ENCODE assay signal across 1 cellular context in the genomic region with DNA sequence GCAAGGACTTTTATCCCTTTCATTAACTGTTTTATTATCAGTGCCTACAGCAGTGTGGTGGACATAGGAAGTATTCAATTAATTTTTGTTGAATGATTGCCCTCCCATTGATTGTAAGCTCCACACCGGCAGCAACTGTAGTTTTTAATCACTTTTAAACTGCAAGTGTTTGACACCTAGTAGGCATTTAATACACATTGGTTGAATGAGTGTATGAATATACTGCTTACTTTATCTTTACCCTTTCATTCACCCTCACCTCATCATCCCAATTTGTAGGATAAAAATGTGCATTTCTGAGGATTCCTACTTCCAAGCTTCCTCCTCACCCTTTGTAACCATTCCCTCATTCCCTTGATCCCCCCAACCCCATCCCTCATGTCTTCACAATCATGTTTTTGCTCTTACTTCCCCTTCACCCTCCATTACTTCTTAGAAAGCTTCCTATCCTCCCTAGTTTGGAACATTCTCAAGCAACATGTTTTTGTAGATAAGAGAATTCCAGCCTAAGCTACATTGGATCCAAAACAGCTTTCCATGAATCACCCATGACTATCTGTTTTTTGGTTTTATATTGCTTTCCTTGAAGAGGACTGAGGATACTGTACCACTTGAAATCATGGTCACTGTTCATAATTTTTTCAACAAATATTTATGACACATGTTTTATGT.
A peak's percentile ranks its signal among the peaks of the same experiment; 100 is the strongest.
TF ChIP-seq lines count a peak whose summit lies in the region.

No MANE protein-coding gene starts in this region.

TF ChIP-seq in K562, 482 proteins besides CTCF, POLR2A, EP300 and RAD21 (continues in another document):
- peak; percentile 72; the same call in 1 of the 2 replicates for TF ChIP-seq FOXM1 (IDR thresholded peaks at IDR 0.05; ENCODE audit: low read depth)
- no peak for TF ChIP-seq FOXM1 (CRISPR knock-in tag; IDR thresholded peaks at IDR 0.05; ENCODE audit: low read depth)
- no peak for TF ChIP-seq FOXK1 (CRISPR knock-in tag; IDR thresholded peaks at IDR 0.05; ENCODE audit: borderline replicate concordance)
- peak; percentile 79; the same call in 1 of the 2 replicates for TF ChIP-seq NBN (IDR thresholded peaks at IDR 0.05; ENCODE audit: low read depth)
- TF ChIP-seq CCNT2 (IDR thresholded peaks at IDR 0.05; ENCODE audit: borderline replicate concordance, extremely low read depth, insufficient read length, low read depth, low read length), result peak; percentile 56
- no peak for TF ChIP-seq ZNF134 (CRISPR knock-in tag; conservative IDR thresholded peaks at IDR 0.05)
- no peak for TF ChIP-seq KDM4B (IDR thresholded peaks at IDR 0.05; ENCODE audit: borderline replicate concordance in 2 of 2, low read depth in 1 of 2)
- TF ChIP-seq MCM7 (IDR thresholded peaks at IDR 0.05), result no peak
- peak; percentile 36; the same call in 1 of the 2 replicates for TF ChIP-seq NFATC3 (IDR thresholded peaks at IDR 0.05)
- peak; percentile 68 for TF ChIP-seq MTA3 (IDR thresholded peaks at IDR 0.05; ENCODE audit: borderline replicate concordance)
- peak; percentile 97 for TF ChIP-seq ELF4 (CRISPR knock-in tag; IDR thresholded peaks at IDR 0.05)
- TF ChIP-seq GATA2 (CRISPR knock-in tag; IDR thresholded peaks at IDR 0.05), result peak; percentile 44
- TF ChIP-seq HDAC2 (IDR thresholded peaks at IDR 0.05), result peak; percentile 83
- TF ChIP-seq, protein P1, sequence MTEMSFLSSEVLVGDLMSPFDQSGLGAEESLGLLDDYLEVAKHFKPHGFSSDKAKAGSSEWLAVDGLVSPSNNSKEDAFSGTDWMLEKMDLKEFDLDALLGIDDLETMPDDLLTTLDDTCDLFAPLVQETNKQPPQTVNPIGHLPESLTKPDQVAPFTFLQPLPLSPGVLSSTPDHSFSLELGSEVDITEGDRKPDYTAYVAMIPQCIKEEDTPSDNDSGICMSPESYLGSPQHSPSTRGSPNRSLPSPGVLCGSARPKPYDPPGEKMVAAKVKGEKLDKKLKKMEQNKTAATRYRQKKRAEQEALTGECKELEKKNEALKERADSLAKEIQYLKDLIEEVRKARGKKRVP (CRISPR knock-in tag; IDR thresholded peaks at IDR 0.05), result peak; percentile 21; the same call in 1 of the 2 replicates
- TF ChIP-seq, protein P2, sequence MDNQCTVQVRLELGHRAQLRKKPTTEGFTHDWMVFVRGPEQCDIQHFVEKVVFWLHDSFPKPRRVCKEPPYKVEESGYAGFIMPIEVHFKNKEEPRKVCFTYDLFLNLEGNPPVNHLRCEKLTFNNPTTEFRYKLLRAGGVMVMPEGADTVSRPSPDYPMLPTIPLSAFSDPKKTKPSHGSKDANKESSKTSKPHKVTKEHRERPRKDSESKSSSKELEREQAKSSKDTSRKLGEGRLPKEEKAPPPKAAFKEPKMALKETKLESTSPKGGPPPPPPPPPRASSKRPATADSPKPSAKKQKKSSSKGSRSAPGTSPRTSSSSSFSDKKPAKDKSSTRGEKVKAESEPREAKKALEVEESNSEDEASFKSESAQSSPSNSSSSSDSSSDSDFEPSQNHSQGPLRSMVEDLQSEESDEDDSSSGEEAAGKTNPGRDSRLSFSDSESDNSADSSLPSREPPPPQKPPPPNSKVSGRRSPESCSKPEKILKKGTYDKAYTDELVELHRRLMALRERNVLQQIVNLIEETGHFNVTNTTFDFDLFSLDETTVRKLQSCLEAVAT (IDR thresholded peaks at IDR 0.05), result peak; percentile 62 to 70; a peak in 2 of 4 replicates
- peak; percentile 76 for TF ChIP-seq CBFA2T2 (conservative IDR thresholded peaks at IDR 0.05)
- TF ChIP-seq, protein P3, sequence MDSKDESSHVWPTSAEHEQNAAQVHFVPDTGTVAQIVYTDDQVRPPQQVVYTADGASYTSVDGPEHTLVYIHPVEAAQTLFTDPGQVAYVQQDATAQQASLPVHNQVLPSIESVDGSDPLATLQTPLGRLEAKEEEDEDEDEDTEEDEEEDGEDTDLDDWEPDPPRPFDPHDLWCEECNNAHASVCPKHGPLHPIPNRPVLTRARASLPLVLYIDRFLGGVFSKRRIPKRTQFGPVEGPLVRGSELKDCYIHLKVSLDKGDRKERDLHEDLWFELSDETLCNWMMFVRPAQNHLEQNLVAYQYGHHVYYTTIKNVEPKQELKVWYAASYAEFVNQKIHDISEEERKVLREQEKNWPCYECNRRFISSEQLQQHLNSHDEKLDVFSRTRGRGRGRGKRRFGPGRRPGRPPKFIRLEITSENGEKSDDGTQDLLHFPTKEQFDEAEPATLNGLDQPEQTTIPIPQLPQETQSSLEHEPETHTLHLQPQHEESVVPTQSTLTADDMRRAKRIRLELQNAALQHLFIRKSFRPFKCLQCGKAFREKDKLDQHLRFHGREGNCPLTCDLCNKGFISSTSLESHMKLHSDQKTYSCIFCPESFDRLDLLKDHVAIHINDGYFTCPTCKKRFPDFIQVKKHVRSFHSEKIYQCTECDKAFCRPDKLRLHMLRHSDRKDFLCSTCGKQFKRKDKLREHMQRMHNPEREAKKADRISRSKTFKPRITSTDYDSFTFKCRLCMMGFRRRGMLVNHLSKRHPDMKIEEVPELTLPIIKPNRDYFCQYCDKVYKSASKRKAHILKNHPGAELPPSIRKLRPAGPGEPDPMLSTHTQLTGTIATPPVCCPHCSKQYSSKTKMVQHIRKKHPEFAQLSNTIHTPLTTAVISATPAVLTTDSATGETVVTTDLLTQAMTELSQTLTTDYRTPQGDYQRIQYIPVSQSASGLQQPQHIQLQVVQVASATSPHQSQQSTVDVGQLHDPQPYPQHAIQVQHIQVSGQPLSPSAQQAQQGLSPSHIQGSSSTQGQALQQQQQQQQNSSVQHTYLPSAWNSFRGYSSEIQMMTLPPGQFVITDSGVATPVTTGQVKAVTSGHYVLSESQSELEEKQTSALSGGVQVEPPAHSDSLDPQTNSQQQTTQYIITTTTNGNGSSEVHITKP (IDR thresholded peaks at IDR 0.05; ENCODE audit: partially characterized antibody), result peak; percentile 72
- TF ChIP-seq, protein P4, sequence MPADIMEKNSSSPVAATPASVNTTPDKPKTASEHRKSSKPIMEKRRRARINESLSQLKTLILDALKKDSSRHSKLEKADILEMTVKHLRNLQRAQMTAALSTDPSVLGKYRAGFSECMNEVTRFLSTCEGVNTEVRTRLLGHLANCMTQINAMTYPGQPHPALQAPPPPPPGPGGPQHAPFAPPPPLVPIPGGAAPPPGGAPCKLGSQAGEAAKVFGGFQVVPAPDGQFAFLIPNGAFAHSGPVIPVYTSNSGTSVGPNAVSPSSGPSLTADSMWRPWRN (IDR thresholded peaks at IDR 0.05; ENCODE audit: low read depth), result 0 out of 2 replicates have a peak, but pooled peaks have one; percentile 36
- no peak for TF ChIP-seq KLF13 (tag; IDR thresholded peaks at IDR 0.05; ENCODE audit: borderline replicate concordance, low read depth)
- no peak for TF ChIP-seq ZNF717 (CRISPR knock-in tag; IDR thresholded peaks at IDR 0.05)
- TF ChIP-seq SREBF1 (IDR thresholded peaks at IDR 0.05; ENCODE audit: borderline replicate concordance, low read depth, low read length), result no peak
- peak; percentile 45 to 85; a peak in 3 of 4 replicates for TF ChIP-seq ARNT (IDR thresholded peaks at IDR 0.05)
- TF ChIP-seq SRF (CRISPR knock-in tag; IDR thresholded peaks at IDR 0.05), result 0 out of 4 replicates have a peak, but pooled peaks of 1 of the 2 experiments have one; percentile 44
- peak; percentile 74; the same call in 1 of the 2 replicates for TF ChIP-seq MTA1 (IDR thresholded peaks at IDR 0.05; ENCODE audit: borderline replicate concordance)
- TF ChIP-seq, protein P5, sequence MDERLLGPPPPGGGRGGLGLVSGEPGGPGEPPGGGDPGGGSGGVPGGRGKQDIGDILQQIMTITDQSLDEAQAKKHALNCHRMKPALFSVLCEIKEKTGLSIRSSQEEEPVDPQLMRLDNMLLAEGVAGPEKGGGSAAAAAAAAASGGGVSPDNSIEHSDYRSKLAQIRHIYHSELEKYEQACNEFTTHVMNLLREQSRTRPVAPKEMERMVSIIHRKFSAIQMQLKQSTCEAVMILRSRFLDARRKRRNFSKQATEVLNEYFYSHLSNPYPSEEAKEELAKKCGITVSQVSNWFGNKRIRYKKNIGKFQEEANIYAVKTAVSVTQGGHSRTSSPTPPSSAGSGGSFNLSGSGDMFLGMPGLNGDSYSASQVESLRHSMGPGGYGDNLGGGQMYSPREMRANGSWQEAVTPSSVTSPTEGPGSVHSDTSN (CRISPR knock-in tag; IDR thresholded peaks at IDR 0.05; ENCODE audit: low read depth), result no peak
- TF ChIP-seq, protein P5 (tag; conservative IDR thresholded peaks at IDR 0.05; ENCODE audit: low read depth), result no peak; the same call in 1 of the 2 replicates
- TF ChIP-seq HDAC1 (IDR thresholded peaks at IDR 0.05), result peak in 1 of 2 experiments; percentile 89; a peak in 2 of 4 replicates
- TF ChIP-seq SMAD4 (CRISPR knock-in tag; conservative IDR thresholded peaks at IDR 0.05), result peak; percentile 75
- peak; percentile 76 for TF ChIP-seq LEF1 (IDR thresholded peaks at IDR 0.05)
- TF ChIP-seq, protein P6, sequence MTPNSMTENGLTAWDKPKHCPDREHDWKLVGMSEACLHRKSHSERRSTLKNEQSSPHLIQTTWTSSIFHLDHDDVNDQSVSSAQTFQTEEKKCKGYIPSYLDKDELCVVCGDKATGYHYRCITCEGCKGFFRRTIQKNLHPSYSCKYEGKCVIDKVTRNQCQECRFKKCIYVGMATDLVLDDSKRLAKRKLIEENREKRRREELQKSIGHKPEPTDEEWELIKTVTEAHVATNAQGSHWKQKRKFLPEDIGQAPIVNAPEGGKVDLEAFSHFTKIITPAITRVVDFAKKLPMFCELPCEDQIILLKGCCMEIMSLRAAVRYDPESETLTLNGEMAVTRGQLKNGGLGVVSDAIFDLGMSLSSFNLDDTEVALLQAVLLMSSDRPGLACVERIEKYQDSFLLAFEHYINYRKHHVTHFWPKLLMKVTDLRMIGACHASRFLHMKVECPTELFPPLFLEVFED (CRISPR knock-in tag; conservative IDR thresholded peaks at IDR 0.05), result peak; percentile 90; the same call in 1 of the 2 replicates
- TF ChIP-seq SMARCC2 (IDR thresholded peaks at IDR 0.05; ENCODE audit: low read depth), result peak; percentile 89
- peak; percentile 89 for TF ChIP-seq TCF3 (CRISPR knock-in tag; IDR thresholded peaks at IDR 0.05)
- TF ChIP-seq, protein P7, sequence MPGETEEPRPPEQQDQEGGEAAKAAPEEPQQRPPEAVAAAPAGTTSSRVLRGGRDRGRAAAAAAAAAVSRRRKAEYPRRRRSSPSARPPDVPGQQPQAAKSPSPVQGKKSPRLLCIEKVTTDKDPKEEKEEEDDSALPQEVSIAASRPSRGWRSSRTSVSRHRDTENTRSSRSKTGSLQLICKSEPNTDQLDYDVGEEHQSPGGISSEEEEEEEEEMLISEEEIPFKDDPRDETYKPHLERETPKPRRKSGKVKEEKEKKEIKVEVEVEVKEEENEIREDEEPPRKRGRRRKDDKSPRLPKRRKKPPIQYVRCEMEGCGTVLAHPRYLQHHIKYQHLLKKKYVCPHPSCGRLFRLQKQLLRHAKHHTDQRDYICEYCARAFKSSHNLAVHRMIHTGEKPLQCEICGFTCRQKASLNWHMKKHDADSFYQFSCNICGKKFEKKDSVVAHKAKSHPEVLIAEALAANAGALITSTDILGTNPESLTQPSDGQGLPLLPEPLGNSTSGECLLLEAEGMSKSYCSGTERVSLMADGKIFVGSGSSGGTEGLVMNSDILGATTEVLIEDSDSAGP (CRISPR knock-in tag; IDR thresholded peaks at IDR 0.05), result no peak
- no peak for TF ChIP-seq SMC3 (conservative IDR thresholded peaks at IDR 0.05; ENCODE audit: insufficient read depth, low read depth, low read length)
- TF ChIP-seq ZEB2 (IDR thresholded peaks at IDR 0.05), result peak; percentile 46; the same call in 1 of the 2 replicates
- TF ChIP-seq NCOA1 (IDR thresholded peaks at IDR 0.05; ENCODE audit: low read depth), result peak; percentile 79
- no peak for TF ChIP-seq HMGN3 (IDR thresholded peaks at IDR 0.05; ENCODE audit: borderline replicate concordance, extremely low read depth, insufficient read length, low read depth, low read length)
- TF ChIP-seq, protein P8, sequence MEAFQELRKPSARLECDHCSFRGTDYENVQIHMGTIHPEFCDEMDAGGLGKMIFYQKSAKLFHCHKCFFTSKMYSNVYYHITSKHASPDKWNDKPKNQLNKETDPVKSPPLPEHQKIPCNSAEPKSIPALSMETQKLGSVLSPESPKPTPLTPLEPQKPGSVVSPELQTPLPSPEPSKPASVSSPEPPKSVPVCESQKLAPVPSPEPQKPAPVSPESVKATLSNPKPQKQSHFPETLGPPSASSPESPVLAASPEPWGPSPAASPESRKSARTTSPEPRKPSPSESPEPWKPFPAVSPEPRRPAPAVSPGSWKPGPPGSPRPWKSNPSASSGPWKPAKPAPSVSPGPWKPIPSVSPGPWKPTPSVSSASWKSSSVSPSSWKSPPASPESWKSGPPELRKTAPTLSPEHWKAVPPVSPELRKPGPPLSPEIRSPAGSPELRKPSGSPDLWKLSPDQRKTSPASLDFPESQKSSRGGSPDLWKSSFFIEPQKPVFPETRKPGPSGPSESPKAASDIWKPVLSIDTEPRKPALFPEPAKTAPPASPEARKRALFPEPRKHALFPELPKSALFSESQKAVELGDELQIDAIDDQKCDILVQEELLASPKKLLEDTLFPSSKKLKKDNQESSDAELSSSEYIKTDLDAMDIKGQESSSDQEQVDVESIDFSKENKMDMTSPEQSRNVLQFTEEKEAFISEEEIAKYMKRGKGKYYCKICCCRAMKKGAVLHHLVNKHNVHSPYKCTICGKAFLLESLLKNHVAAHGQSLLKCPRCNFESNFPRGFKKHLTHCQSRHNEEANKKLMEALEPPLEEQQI (IDR thresholded peaks at IDR 0.05), result peak; percentile 56; the same call in 1 of the 2 replicates
- TF ChIP-seq ILF3 (IDR thresholded peaks at IDR 0.05; ENCODE audit: borderline replicate concordance), result no peak
- TF ChIP-seq ZNF695 (CRISPR knock-in tag; IDR thresholded peaks at IDR 0.05), result no peak
- no peak for TF ChIP-seq CHD2 (IDR thresholded peaks at IDR 0.05; ENCODE audit: low read depth, low read length)
- peak; percentile 96 for TF ChIP-seq SMARCE1 (IDR thresholded peaks at IDR 0.05)
- TF ChIP-seq, protein P9, sequence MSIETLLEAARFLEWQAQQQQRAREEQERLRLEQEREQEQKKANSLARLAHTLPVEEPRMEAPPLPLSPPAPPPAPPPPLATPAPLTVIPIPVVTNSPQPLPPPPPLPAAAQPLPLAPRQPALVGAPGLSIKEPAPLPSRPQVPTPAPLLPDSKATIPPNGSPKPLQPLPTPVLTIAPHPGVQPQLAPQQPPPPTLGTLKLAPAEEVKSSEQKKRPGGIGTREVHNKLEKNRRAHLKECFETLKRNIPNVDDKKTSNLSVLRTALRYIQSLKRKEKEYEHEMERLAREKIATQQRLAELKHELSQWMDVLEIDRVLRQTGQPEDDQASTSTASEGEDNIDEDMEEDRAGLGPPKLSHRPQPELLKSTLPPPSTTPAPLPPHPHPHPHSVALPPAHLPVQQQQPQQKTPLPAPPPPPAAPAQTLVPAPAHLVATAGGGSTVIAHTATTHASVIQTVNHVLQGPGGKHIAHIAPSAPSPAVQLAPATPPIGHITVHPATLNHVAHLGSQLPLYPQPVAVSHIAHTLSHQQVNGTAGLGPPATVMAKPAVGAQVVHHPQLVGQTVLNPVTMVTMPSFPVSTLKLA (conservative IDR thresholded peaks at IDR 0.05), result peak in 1 of 2 experiments; percentile 31; a peak in 1 of 4 replicates
- TF ChIP-seq RB1 (IDR thresholded peaks at IDR 0.05; ENCODE audit: low read depth), result no peak
